In the genomic region with DNA sequence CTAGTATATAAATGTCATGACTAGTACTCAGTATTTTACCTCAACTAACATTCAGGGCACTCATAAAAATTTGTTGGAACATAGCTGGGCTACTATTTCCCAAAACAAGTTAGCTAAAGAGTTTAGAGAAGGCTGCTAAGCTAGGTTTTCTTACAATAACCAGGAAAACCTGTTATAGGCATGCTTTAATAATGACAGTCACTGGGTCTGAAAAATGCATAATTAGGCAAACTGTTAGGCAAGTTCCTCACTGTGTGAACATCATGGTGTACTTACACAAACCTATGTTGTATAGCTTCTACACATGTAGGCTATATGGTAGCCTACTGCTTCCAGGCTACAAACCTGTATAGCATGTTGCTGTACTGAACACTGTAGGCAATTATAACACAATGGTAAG, we compare ENCODE assay signal across 2 cellular contexts.
TF ChIP-seq lines count a peak whose summit lies in the region.

No MANE protein-coding gene starts in this region.

TF ChIP-seq in HepG2, 621 proteins besides CTCF, POLR2A, EP300 and RAD21:
- TF ChIP-seq ZNF530 (CRISPR knock-in tag; IDR thresholded peaks at IDR 0.05; ENCODE audit: low read depth) (no peak), ZBTB7B (CRISPR knock-in tag; IDR thresholded peaks at IDR 0.05) (no peak)

TF ChIP-seq in H1, 55 proteins besides CTCF, POLR2A, EP300 and RAD21:
- no peak for TF ChIP-seq SP4 (IDR thresholded peaks at IDR 0.05; ENCODE audit: low read length)
- no peak for TF ChIP-seq SUZ12 (IDR thresholded peaks at IDR 0.05; ENCODE audit: low read length)
- no peak for TF ChIP-seq PHF8 (conservative IDR thresholded peaks at IDR 0.05; ENCODE audit: low read depth, low read length)
- no peak for TF ChIP-seq FOSL1 (IDR thresholded peaks at IDR 0.05; ENCODE audit: insufficient read depth, low read depth, low read length)
- no peak for TF ChIP-seq ATF3 (IDR thresholded peaks at IDR 0.05; ENCODE audit: insufficient read depth, low read depth, low read length)
- no peak for TF ChIP-seq MAFK (IDR thresholded peaks at IDR 0.05; ENCODE audit: low read depth, low read length)
- no peak for TF ChIP-seq RXRA (IDR thresholded peaks at IDR 0.05; ENCODE audit: insufficient read depth, low read depth, low read length)
